ENCODE assay signal across 13 cellular contexts in genomic region chr3:53750253-53751210, GRCh38.
DNase-seq lines count a peak whose midpoint lies in the region; ATAC-seq and TF ChIP-seq lines count a peak whose summit lies in the region.
"Had no signal": no experiment of that assay in that cellular context is flagged by ENCODE, and none has a peak within 500 bp of the region (broad histone marks: within the 10 kb centered on the region; RNA-seq: fewer than 3 reads in every experiment).

No MANE protein-coding gene starts in this region.

- no peak overlapping the region for H3K4me3 ChIP-seq in BE2C (ENCODE audit: low read depth, low read length)
- H3K4me3 ChIP-seq: lung had no signal

- H3K27me3 ChIP-seq in BE2C = no peaks in the 10 kb centered on the region

- H3K4me1 ChIP-seq in BE2C = no peaks in the 10 kb centered on the region

- no peaks in the 10 kb centered on the region for H3K36me3 ChIP-seq in BE2C

- ATAC-seq in Right ventricle myocardium superior (ENCODE audit: poor library complexity) (peak; percentile 65), HG03095 (IDR thresholded peaks at IDR 0.05; ENCODE audit: unreplicated experiment) (peak; percentile 28), GM19324 (IDR thresholded peaks at IDR 0.05; ENCODE audit: low FRiP score, unreplicated experiment) (no peak), GM21737 (IDR thresholded peaks at IDR 0.05; ENCODE audit: unreplicated experiment) (no peak)
- ATAC-seq: Panc1 had no signal

- no peak for TF ChIP-seq CTCF in BE2C (IDR thresholded peaks at IDR 0.05; ENCODE audit: low read depth, low read length)

- intact Hi-C loops in Right ventricle myocardium superior (cut with DNase I) (no loop called here), cardiac septum (cut with DNase I) (no loop called here)

- DNase-seq in Right ventricle myocardium superior (no peak), cardiac septum (ENCODE audit: low spot score) (no peak), germinal center (ENCODE audit: low spot score) (peak; percentile 41), DMS153 (lab: John Stamatoyannopoulos, UW) (no peak), BE2C (no peak)
- DNase-seq: activated CD4-positive, alpha-beta T cell treated with anti-CD3 and anti-CD28 coated beads for 1 hour; KBM-7; NCI-H1105 had no signal

- no peaks in the 10 kb centered on the region for H3K9me3 ChIP-seq in BE2C

Comparison
In these comparisons a context has a peak if more than half of its experiments do, and no peak if none do; other contexts are left out.
1. ATAC-seq: peak in Right ventricle myocardium superior (single experiment) and HG03095 (single experiment); none in GM19324 (single experiment) and GM21737 (single experiment).